Comparison of ENCODE assay signal across 9 cellular contexts in genomic region chr2:224025874-224026273, GRCh38.
DNase-seq lines count a peak whose midpoint lies in the region; ATAC-seq lines count a peak whose summit lies in the region.
"Had no signal": no experiment of that assay in that cellular context is flagged by ENCODE, and none has a peak within 500 bp of the region (broad histone marks: within the 10 kb centered on the region; RNA-seq: fewer than 3 reads in every experiment).

No MANE protein-coding gene starts in this region.

- H3K4me3 Mint-ChIP-seq in activated naive CD8-positive, alpha-beta T cell treated with anti-CD3 and anti-CD28 coated beads, Interleukin-2, amount 50 U/mL, for 24 hours = peak overlapping the region; percentile 75

- H3K27me3 Mint-ChIP-seq in activated naive CD8-positive, alpha-beta T cell treated with anti-CD3 and anti-CD28 coated beads, Interleukin-2, amount 50 U/mL, for 24 hours = no peaks in the 10 kb centered on the region

- H3K4me1 Mint-ChIP-seq in activated naive CD8-positive, alpha-beta T cell treated with anti-CD3 and anti-CD28 coated beads, Interleukin-2, amount 50 U/mL, for 24 hours = peaks cover 83% of the 10 kb centered on the region

- ATAC-seq in GM18873 (IDR thresholded peaks at IDR 0.05; ENCODE audit: low FRiP score, unreplicated experiment) (peak; percentile 86), HG03039 (IDR thresholded peaks at IDR 0.05; ENCODE audit: unreplicated experiment) (peak; percentile 80)
- peak; percentile 97 for ATAC-seq in activated naive CD8-positive, alpha-beta T cell treated with anti-CD3 and anti-CD28 coated beads, Interleukin-2, amount 50 U/mL, for 24 hours

- peak; percentile 5 for DNase-seq in SW480 (ENCODE audit: low spot score)
- DNase-seq in activated naive CD8-positive, alpha-beta T cell treated with anti-CD3 and anti-CD28 coated beads, Interleukin-2, amount 50 U/mL, for 24 hours = peak; percentile 58
- DNase-seq in stimulated activated CD8-positive, alpha-beta memory T cell treated with anti-CD3 and anti-CD28 coated beads, Interleukin-7, amount 100 ng/mL, for 48 hours (ENCODE audit: extremely low read depth in 1 of 2, low read depth in 1 of 2) = peak; percentile 24 to 42
- DNase-seq in DMS 273 (lab: John Stamatoyannopoulos, UW; ENCODE audit: unreplicated experiment) = no peak
- DNase-seq in NCI-H524 treated with DMSO at 0.1 percent for 48 hours (lab: John Stamatoyannopoulos, UW) = no peak
- DNase-seq in caudate nucleus (lab: John Stamatoyannopoulos, UW) = no peak
- DNase-seq: heart right ventricle had no signal

- no peak overlapping the region for H3K27ac ChIP-seq in caudate nucleus (ENCODE audit: low read depth, low read length)

- peak overlapping the region; percentile 97 for H3K27ac Mint-ChIP-seq in activated naive CD8-positive, alpha-beta T cell treated with anti-CD3 and anti-CD28 coated beads, Interleukin-2, amount 50 U/mL, for 24 hours

- peaks cover 9% of the 10 kb centered on the region for H3K36me3 Mint-ChIP-seq in activated naive CD8-positive, alpha-beta T cell treated with anti-CD3 and anti-CD28 coated beads, Interleukin-2, amount 50 U/mL, for 24 hours (ENCODE audit: low read depth)

- peaks cover 16% of the 10 kb centered on the region for H3K9me3 Mint-ChIP-seq in activated naive CD8-positive, alpha-beta T cell treated with anti-CD3 and anti-CD28 coated beads, Interleukin-2, amount 50 U/mL, for 24 hours

Comparison
In these comparisons a context has a peak if more than half of its experiments do, and no peak if none do; other contexts are left out.
1. DNase-seq: peak in SW480 (single experiment), activated naive CD8-positive, alpha-beta T cell treated with anti-CD3 and anti-CD28 coated beads, Interleukin-2, amount 50 U/mL, for 24 hours (single experiment) and stimulated activated CD8-positive, alpha-beta memory T cell treated with anti-CD3 and anti-CD28 coated beads, Interleukin-7, amount 100 ng/mL, for 48 hours (2 of 2); none in DMS 273 (single experiment), NCI-H524 treated with DMSO at 0.1 percent for 48 hours (single experiment) and caudate nucleus (0 of 61).
2. Peak in every context shown above with its lines, with median percentiles within 50 percentile points of each other: ATAC-seq.